8 cellular contexts compared by ENCODE assay signal in genomic region chr10:99619090-99619800, GRCh38. TPM values are rescaled to one million over a fixed set of nuclear protein-coding genes. Genes with fewer than 3 reads are reported as not detected.
DNase-seq lines count a peak whose midpoint lies in the region; ATAC-seq and TF ChIP-seq lines count a peak whose summit lies in the region.

No MANE protein-coding gene starts in this region.

- H3K27ac ChIP-seq in RWPE1: peak overlapping the region; percentile 99
- H3K27ac ChIP-seq in neutrophil: peak overlapping the region; percentile 97

- H3K36me3 ChIP-seq in neutrophil: no peaks in the 10 kb centered on the region

- no peaks in the 10 kb centered on the region for H3K9me3 ChIP-seq in neutrophil

- H3K9me3 Mint-ChIP-seq in activated CD8-positive, alpha-beta memory T cell treated with anti-CD3 and anti-CD28 coated beads, Interleukin-2, amount 10 ng/mL, durations not matched to agents 7 days and 5 days (ENCODE audit: low read depth): no peaks in the 10 kb centered on the region

- TF ChIP-seq CTCF in RWPE1 (conservative IDR thresholded peaks at IDR 0.05; ENCODE audit: low read depth) (no peak), epithelial cell of esophagus (IDR thresholded peaks at IDR 0.05; ENCODE audit: insufficient read depth, low read depth, low read length, missing control alignments) (no peak), neutrophil (IDR thresholded peaks at IDR 0.05) (no peak)

- H3K4me3 ChIP-seq in epithelial cell of esophagus (ENCODE audit: low read length) (peak overlapping the region; percentile 87), neutrophil (ENCODE audit: low read depth in 1 of 2, low read length in 1 of 2) (peak overlapping the region; percentile 74 to 92)

- H3K4me3 Mint-ChIP-seq in activated CD8-positive, alpha-beta memory T cell treated with anti-CD3 and anti-CD28 coated beads, Interleukin-2, amount 10 ng/mL, durations not matched to agents 7 days and 5 days: peak overlapping the region; percentile 95

- no peaks in the 10 kb centered on the region for H3K27me3 Mint-ChIP-seq in activated CD8-positive, alpha-beta memory T cell treated with anti-CD3 and anti-CD28 coated beads, Interleukin-2, amount 10 ng/mL, durations not matched to agents 7 days and 5 days

- no peak for DNase-seq in activated CD8-positive, alpha-beta memory T cell treated with anti-CD3 and anti-CD28 coated beads, Interleukin-2, amount 10 ng/mL, durations not matched to agents 7 days and 5 days
- DNase-seq in activated CD8-positive, alpha-beta memory T cell treated with anti-CD3 and anti-CD28 coated beads, Interleukin-2, amount 50 U/mL, for 4 hours: no peak
- DNase-seq in RWPE1 (ENCODE audit: low spot score) (no peak), epithelial cell of esophagus (ENCODE audit: low read depth) (peak; percentile 15), ureter (ENCODE audit: low spot score) (no peak), DMS114 treated with DMSO at 0.1 percent for 48 hours (lab: John Stamatoyannopoulos, UW; ENCODE audit: unreplicated experiment) (no peak), anterior cingulate cortex (lab: John Stamatoyannopoulos, UW) (no peak)

- H3K36me3 Mint-ChIP-seq in activated CD8-positive, alpha-beta memory T cell treated with anti-CD3 and anti-CD28 coated beads, Interleukin-2, amount 10 ng/mL, durations not matched to agents 7 days and 5 days: peaks cover 32% of the 10 kb centered on the region

- peaks cover 52% of the 10 kb centered on the region for H3K4me1 Mint-ChIP-seq in activated CD8-positive, alpha-beta memory T cell treated with anti-CD3 and anti-CD28 coated beads, Interleukin-2, amount 10 ng/mL, durations not matched to agents 7 days and 5 days

- peak overlapping the region; percentile 91 for H3K27ac Mint-ChIP-seq in activated CD8-positive, alpha-beta memory T cell treated with anti-CD3 and anti-CD28 coated beads, Interleukin-2, amount 10 ng/mL, durations not matched to agents 7 days and 5 days

- no peak for ATAC-seq in activated CD8-positive, alpha-beta memory T cell treated with anti-CD3 and anti-CD28 coated beads, Interleukin-2, amount 10 ng/mL, durations not matched to agents 7 days and 5 days

- peaks cover 34 to 45% of the 10 kb centered on the region in 2 experiments for H3K4me1 ChIP-seq in neutrophil (ENCODE audit: control insufficient read depth in 1 of 2, insufficient read depth in 1 of 2, low read depth in 1 of 2, low read length in 1 of 2)

- H3K27me3 ChIP-seq in neutrophil: no peaks in the 10 kb centered on the region

- CTCF ChIA-PET in activated CD8-positive, alpha-beta memory T cell treated with anti-CD3 and anti-CD28 coated beads, Interleukin-2, amount 10 ng/mL, durations not matched to agents 7 days and 5 days (lab: Charles Lee): interaction anchor here (0.7 to 4.4 kb wide), 5 partner anchors 8 to 189 kb away, joined by 3 to 23 read pairs (median 5); partner anchors contain the start of genes ENTPD7 and GOT1
- CTCF ChIA-PET in RWPE1 (lab: Yijun Ruan, JAX): interaction anchor here (0.7 kb wide), 1 partner anchor 1973 kb away, joined by 3 read pairs; no protein-coding TSS in a partner anchor

- POLR2A ChIA-PET in RWPE1 (lab: Yijun Ruan, JAX; ENCODE audit: low non-redundant PET): interaction anchor here (1.5 kb wide), 1 partner anchor 41 kb away, joined by 4 read pairs; the partner anchor contains the start of gene ENTPD7

RNA-seq across cellular contexts. Expression of gene SLC25A28, which starts 1.0 kb away (rescaled TPM):
- 10 to 100 TPM; 60.4 to 89.5 TPM for total RNA-seq in activated CD8-positive, alpha-beta memory T cell treated with anti-CD3 and anti-CD28 coated beads, Interleukin-2, amount 10 ng/mL, durations not matched to agents 7 days and 5 days
- total RNA-seq in ureter: 54.2 TPM

RNA-seq across cellular contexts. Expression of gene ENTPD7, which starts 40.1 kb away (rescaled TPM):
- total RNA-seq in activated CD8-positive, alpha-beta memory T cell treated with anti-CD3 and anti-CD28 coated beads, Interleukin-2, amount 10 ng/mL, durations not matched to agents 7 days and 5 days: 1 to 10 TPM; 4.3 to 7.4 TPM
- 28.0 TPM for total RNA-seq in ureter
